In genomic region chr5:59236448-59236847, GRCh38 we compare ENCODE assay signal across 13 cellular contexts.
"Had no signal": no experiment of that assay in that cellular context is flagged by ENCODE, and none has a peak within 500 bp of the region (broad histone marks: within the 10 kb centered on the region; RNA-seq: fewer than 3 reads in every experiment).

No MANE protein-coding gene starts in this region.

- H3K27ac ChIP-seq: esophagus squamous epithelium, thoracic aorta had no signal

- DNase-seq: activated CD4-positive, alpha-beta T cell treated with anti-CD3 and anti-CD28 coated beads, Interleukin-2, amount 10 ng/mL, durations not matched to agents 7 days and 5 days; activated T-cell treated with anti-CD3 and anti-CD28 coated beads for 4 hours; esophagus squamous epithelium; foreskin melanocyte; naive B cell; SK-N-SH; stimulated activated CD4-positive, alpha-beta T cell treated with anti-CD3 and anti-CD28 coated beads, Interleukin-4, amount 100 ng/mL, for 24 hours had no signal

- H3K27ac Mint-ChIP-seq: activated CD4-positive, alpha-beta T cell treated with anti-CD3 and anti-CD28 coated beads, Interleukin-2, amount 10 ng/mL, durations not matched to agents 7 days and 5 days; activated naive CD4-positive, alpha-beta T cell treated with anti-CD3 and anti-CD28 coated beads, Interleukin-2, amount 50 U/mL, for 24 hours; progenitor cell of endocrine pancreas; stimulated activated naive CD8-positive, alpha-beta T cell treated with anti-CD3 and anti-CD28 coated beads, Interleukin-15, Interleukin-2, amounts not matched to agents 100 ng/mL and 50 ng/mL, for 24 hours had no signal

- H3K27me3 ChIP-seq: esophagus squamous epithelium had no signal

- H3K4me1 ChIP-seq: esophagus squamous epithelium had no signal

- H3K9me3 ChIP-seq: esophagus squamous epithelium, SK-N-SH, thoracic aorta had no signal

- H3K36me3 Mint-ChIP-seq: activated naive CD4-positive, alpha-beta T cell treated with anti-CD3 and anti-CD28 coated beads, Interleukin-2, amount 50 U/mL, for 24 hours; brain had no signal

- H3K4me3 Mint-ChIP-seq: activated CD4-positive, alpha-beta T cell treated with anti-CD3 and anti-CD28 coated beads, Interleukin-2, amount 10 ng/mL, durations not matched to agents 7 days and 5 days; activated naive CD4-positive, alpha-beta T cell treated with anti-CD3 and anti-CD28 coated beads, Interleukin-2, amount 50 U/mL, for 24 hours; brain; naive B cell; stimulated activated naive CD8-positive, alpha-beta T cell treated with anti-CD3 and anti-CD28 coated beads, Interleukin-15, Interleukin-2, amounts not matched to agents 100 ng/mL and 50 ng/mL, for 24 hours had no signal

- H3K4me3 ChIP-seq: esophagus squamous epithelium, thoracic aorta had no signal

- H3K9me3 Mint-ChIP-seq: activated CD4-positive, alpha-beta T cell treated with anti-CD3 and anti-CD28 coated beads, Interleukin-2, amount 10 ng/mL, durations not matched to agents 7 days and 5 days; activated naive CD4-positive, alpha-beta T cell treated with anti-CD3 and anti-CD28 coated beads, Interleukin-2, amount 50 U/mL, for 24 hours; brain had no signal

- H3K4me1 Mint-ChIP-seq: naive B cell had no signal

- ATAC-seq: sciatic nerve had no signal

- H3K27me3 Mint-ChIP-seq: brain, progenitor cell of endocrine pancreas had no signal

- H3K36me3 ChIP-seq: esophagus squamous epithelium, thoracic aorta had no signal
